ENCODE assay signal across 13 cellular contexts in the genomic region with DNA sequence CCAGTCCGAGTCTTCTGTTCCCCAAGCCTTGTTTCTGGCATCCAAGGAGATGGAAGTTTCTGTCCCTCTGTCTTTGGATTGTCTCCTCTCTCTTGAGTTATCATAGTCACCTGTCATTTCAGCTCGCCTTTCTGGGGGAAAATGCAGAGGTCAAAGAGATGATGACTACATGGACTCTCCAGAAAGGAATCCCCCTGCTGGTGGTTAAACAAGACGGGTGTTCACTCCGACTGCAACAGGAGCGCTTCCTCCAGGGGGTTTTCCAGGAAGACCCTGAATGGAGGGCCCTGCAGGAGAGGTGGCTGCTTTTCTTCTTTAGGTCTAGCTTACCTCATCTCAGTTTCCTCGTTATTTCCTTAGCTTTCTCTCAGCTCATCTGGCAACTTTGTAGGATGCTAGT. TPM values are rescaled to one million over a fixed set of nuclear protein-coding genes. Genes with fewer than 3 reads are reported as not detected.
A peak's percentile ranks its signal among the peaks of the same experiment; 100 is the strongest.
DNase-seq lines count a peak whose midpoint lies in the region; ATAC-seq and TF ChIP-seq lines count a peak whose summit lies in the region.
"Had no signal": no experiment of that assay in that cellular context is flagged by ENCODE, and none has a peak within 500 bp of the region (broad histone marks: within the 10 kb centered on the region; RNA-seq: fewer than 3 reads in every experiment).

No MANE protein-coding gene starts in this region.

- no peaks in the 10 kb centered on the region for H3K79me2 ChIP-seq in MM.1S (ENCODE audit: low read length)

- no peaks in the 10 kb centered on the region for H3K9me3 ChIP-seq in MM.1S (replicated peaks; ENCODE audit: insufficient read depth, low read length)
- H3K9me3 ChIP-seq: Peyer's patch had no signal

- DNase-seq in activated T-cell treated with anti-CD3 and anti-CD28 coated beads, Interleukin-2, amount 50 U/mL, for 24 hours, result no peak
- no peak for DNase-seq in activated T-cell treated with anti-CD3 and anti-CD28 coated beads, Interleukin-2, amount 50 U/mL, for 4 hours
- DNase-seq in HFFc6 (no peak), chondrocyte (ENCODE audit: low spot score) (no peak), retinal pigment epithelial cell (ENCODE audit: low read depth) (no peak), omental fat pad (ENCODE audit: low spot score) (no peak), MM.1S (no peak)
- DNase-seq: NCI-H1092 treated with DMSO at 0.1 percent for 48 hours, occipital lobe, Peyer's patch, small intestine had no signal

- H3K27ac ChIP-seq in MM.1S (ENCODE audit: low read length), result no peak overlapping the region
- H3K27ac ChIP-seq: Peyer's patch had no signal

- ATAC-seq in activated T-cell treated with anti-CD3 and anti-CD28 coated beads, Interleukin-2, amount 50 U/mL, for 4 hours, result no peak
- ATAC-seq in omental fat pad (ENCODE audit: low FRiP score) (no peak), HG03159 (IDR thresholded peaks at IDR 0.05; ENCODE audit: unreplicated experiment) (no peak)
- ATAC-seq: activated T-helper 17 cell treated with anti-CD3 and anti-CD28 coated beads, Interleukin-2, amount 50 U/mL, for 72 hours had no signal

- H3K4me1 Mint-ChIP-seq in activated T-cell treated with anti-CD3 and anti-CD28 coated beads, Interleukin-2, amount 50 U/mL, for 24 hours (ENCODE audit: low read depth), result peaks cover 40% of the 10 kb centered on the region
- H3K4me1 Mint-ChIP-seq in activated T-cell treated with anti-CD3 and anti-CD28 coated beads, Interleukin-2, amount 50 U/mL, for 4 hours (ENCODE audit: low read depth), result peaks cover 26% of the 10 kb centered on the region
- H3K4me1 Mint-ChIP-seq in HFFc6 (ENCODE audit: low read depth), result peaks cover 29% of the 10 kb centered on the region
- peaks cover 15% of the 10 kb centered on the region for H3K4me1 Mint-ChIP-seq in chondrocyte (ENCODE audit: low read depth)

- H3K27me3 Mint-ChIP-seq in activated T-cell treated with anti-CD3 and anti-CD28 coated beads, Interleukin-2, amount 50 U/mL, for 24 hours, result no peaks in the 10 kb centered on the region
- no peaks in the 10 kb centered on the region for H3K27me3 Mint-ChIP-seq in activated T-cell treated with anti-CD3 and anti-CD28 coated beads, Interleukin-2, amount 50 U/mL, for 4 hours (ENCODE audit: low read depth)
- no peaks in the 10 kb centered on the region for H3K27me3 Mint-ChIP-seq in HFFc6 (ENCODE audit: insufficient read depth)
- no peaks in the 10 kb centered on the region for H3K27me3 Mint-ChIP-seq in chondrocyte (ENCODE audit: low read depth)
- H3K27me3 Mint-ChIP-seq: activated T-helper 17 cell treated with anti-CD3 and anti-CD28 coated beads, Interleukin-2, amount 50 U/mL, for 72 hours had no signal

- no peaks in the 10 kb centered on the region for H3K27me3 ChIP-seq in MM.1S (replicated peaks; ENCODE audit: insufficient read depth, low read length)
- H3K27me3 ChIP-seq: Peyer's patch had no signal

- no peaks in the 10 kb centered on the region; the same call in 1 of the 2 replicates for H3K36me3 ChIP-seq in MM.1S (replicated peaks; ENCODE audit: insufficient read depth, low read length)

- H3K4me3 Mint-ChIP-seq in activated T-cell treated with anti-CD3 and anti-CD28 coated beads, Interleukin-2, amount 50 U/mL, for 24 hours, result no peak overlapping the region
- no peak overlapping the region for H3K4me3 Mint-ChIP-seq in activated T-cell treated with anti-CD3 and anti-CD28 coated beads, Interleukin-2, amount 50 U/mL, for 4 hours
- no peak overlapping the region for H3K4me3 Mint-ChIP-seq in HFFc6
- no peak overlapping the region for H3K4me3 Mint-ChIP-seq in chondrocyte (ENCODE audit: unreplicated experiment)
- H3K4me3 Mint-ChIP-seq: activated T-helper 17 cell treated with anti-CD3 and anti-CD28 coated beads, Interleukin-2, amount 50 U/mL, for 72 hours had no signal

- no peaks in the 10 kb centered on the region for H3K9me3 Mint-ChIP-seq in activated T-cell treated with anti-CD3 and anti-CD28 coated beads, Interleukin-2, amount 50 U/mL, for 24 hours
- no peaks in the 10 kb centered on the region for H3K9me3 Mint-ChIP-seq in activated T-cell treated with anti-CD3 and anti-CD28 coated beads, Interleukin-2, amount 50 U/mL, for 4 hours
- H3K9me3 Mint-ChIP-seq in HFFc6 (no peaks in the 10 kb centered on the region), chondrocyte (ENCODE audit: low read depth) (no peaks in the 10 kb centered on the region)
- H3K9me3 Mint-ChIP-seq: activated T-helper 17 cell treated with anti-CD3 and anti-CD28 coated beads, Interleukin-2, amount 50 U/mL, for 72 hours had no signal

- peaks cover 5% of the 10 kb centered on the region; the same call in 1 of the 2 replicates for H3K4me1 ChIP-seq in MM.1S (ENCODE audit: low read length)

- no peaks in the 10 kb centered on the region for H3K9me2 ChIP-seq in MM.1S (replicated peaks; ENCODE audit: insufficient read depth, low read length)

- TF ChIP-seq CTCF in HFFc6 (IDR thresholded peaks at IDR 0.05) (peak; percentile 32; the same call in 1 of the 2 replicates), chondrocyte (IDR thresholded peaks at IDR 0.05) (peak; percentile 10), retinal pigment epithelial cell (conservative IDR thresholded peaks at IDR 0.05; ENCODE audit: low read depth, low read length) (peak; percentile 4), omental fat pad (IDR thresholded peaks at IDR 0.05) (no peak), MM.1S (IDR thresholded peaks at IDR 0.05; ENCODE audit: low read length) (no peak)

- H3K4me3 ChIP-seq in retinal pigment epithelial cell (ENCODE audit: low read length), result no peak overlapping the region
- no peak overlapping the region for H3K4me3 ChIP-seq in MM.1S (ENCODE audit: low read length)
- H3K4me3 ChIP-seq: Peyer's patch had no signal

- H4K20me1 ChIP-seq in MM.1S (ENCODE audit: insufficient read depth, low read length), result no peaks in the 10 kb centered on the region

- no peak overlapping the region for H3K9ac ChIP-seq in MM.1S (ENCODE audit: low read length)

- H3K36me3 Mint-ChIP-seq in activated T-cell treated with anti-CD3 and anti-CD28 coated beads, Interleukin-2, amount 50 U/mL, for 24 hours (ENCODE audit: low read depth), result peaks cover 87% of the 10 kb centered on the region
- H3K36me3 Mint-ChIP-seq in activated T-cell treated with anti-CD3 and anti-CD28 coated beads, Interleukin-2, amount 50 U/mL, for 4 hours (ENCODE audit: insufficient read depth), result peaks cover 56% of the 10 kb centered on the region
- H3K36me3 Mint-ChIP-seq in HFFc6 (ENCODE audit: low read depth) (peaks cover 5% of the 10 kb centered on the region), chondrocyte (ENCODE audit: low read depth) (peaks cover 3% of the 10 kb centered on the region)

- no peak overlapping the region for H3K4me2 ChIP-seq in MM.1S (ENCODE audit: low read depth, low read length)

- H3F3A ChIP-seq in MM.1S (ENCODE audit: insufficient read depth, low read length), result peaks cover 7% of the 10 kb centered on the region

- H2AFZ ChIP-seq in MM.1S (ENCODE audit: low read length), result no peak overlapping the region

- peak overlapping the region; percentile 14 for H3K27ac Mint-ChIP-seq in activated T-cell treated with anti-CD3 and anti-CD28 coated beads, Interleukin-2, amount 50 U/mL, for 24 hours
- H3K27ac Mint-ChIP-seq in HFFc6 (peak overlapping the region; percentile 47; the same call in 1 of the 2 replicates), chondrocyte (ENCODE audit: unreplicated experiment) (no peak overlapping the region)
- H3K27ac Mint-ChIP-seq: activated T-helper 17 cell treated with anti-CD3 and anti-CD28 coated beads, Interleukin-2, amount 50 U/mL, for 72 hours had no signal

RNA-seq across cellular contexts. Expression of a gene that starts 25.1 kb away (rescaled TPM):
- total RNA-seq in activated T-cell treated with anti-CD3 and anti-CD28 coated beads, Interleukin-2, amount 50 U/mL, for 4 hours, result 10 to 100 TPM; 11.2 to 32.2 (median 15.2) TPM
- 1 to 10 TPM in 5 of 6 experiments, under 1 TPM in 1; 0.97 to 2.6 (median 1.5) TPM for total RNA-seq in HFFc6 (2021; fragmentation: NEBNext Ultra II Directional; extraction: Animal tissue kit (Norgen Biotek cat#: 25700))
- total RNA-seq in chondrocyte (1.2 to 2.7 TPM (median 2.2 TPM) in 3 replicates), omental fat pad (10 to 100 TPM; 15.1 to 57.4 (median 16.9) TPM)

RNA-seq across cellular contexts. Expression of a gene that starts 34.5 kb away (rescaled TPM):
- 10 to 100 TPM; 20.3 to 22.9 (median 20.6) TPM for total RNA-seq in activated T-cell treated with anti-CD3 and anti-CD28 coated beads, Interleukin-2, amount 50 U/mL, for 4 hours
- 10 to 100 TPM; 20.2 to 23.9 (median 22.6) TPM for total RNA-seq in HFFc6 (2021; fragmentation: NEBNext Ultra II Directional; extraction: Animal tissue kit (Norgen Biotek cat#: 25700))
- total RNA-seq in chondrocyte, result 30.7 to 47.7 TPM (median 31.4 TPM) in 3 replicates
- total RNA-seq in omental fat pad, result 100 to 1,000 TPM in 1 of 4 donors, 10 to 100 TPM in 3; 51.4 to 155 (median 62.8) TPM

Comparison
In these comparisons a context has a peak if more than half of its experiments do, and no peak if none do; other contexts are left out.
1. CTCF ChIP-seq: peak in HFFc6 (single experiment), chondrocyte (single experiment) and retinal pigment epithelial cell (single experiment); none in omental fat pad (0 of 3) and MM.1S (single experiment).